In genomic region chr19:1131718-1132552, GRCh38 we compare ENCODE assay signal across 8 cellular contexts. TPM values are rescaled to one million over a fixed set of nuclear protein-coding genes. Genes with fewer than 3 reads are reported as not detected.
A peak's percentile ranks its signal among the peaks of the same experiment; 100 is the strongest.
DNase-seq lines count a peak whose midpoint lies in the region; ATAC-seq and TF ChIP-seq lines count a peak whose summit lies in the region.

No MANE protein-coding gene starts in this region.

- ATAC-seq in GM19395 (IDR thresholded peaks at IDR 0.05; ENCODE audit: unreplicated experiment), result peak; percentile 51
- peak; percentile 60 for ATAC-seq in activated CD4-positive, alpha-beta T cell treated with anti-CD3 and anti-CD28 coated beads for 36 hours
- peak; percentile 53 for ATAC-seq in left lobe of liver

- DNase-seq in AG20443 (ENCODE audit: low spot score) (peak; percentile 90), KG1 (lab: John Stamatoyannopoulos, UW) (peak; percentile 68), coronary artery (ENCODE audit: low spot score) (peak; percentile 91), left lobe of liver (ENCODE audit: low spot score) (no peak), NCI-H82 (lab: John Stamatoyannopoulos, UW) (no peak)
- DNase-seq in activated CD4-positive, alpha-beta T cell treated with anti-CD3 and anti-CD28 coated beads for 36 hours, result peak; percentile 96
- peak; percentile 92 for DNase-seq in stimulated activated CD4-positive, alpha-beta T cell treated with anti-CD3 and anti-CD28 coated beads, Interleukin-2, amount 100 ng/mL, for 4 hours (ENCODE audit: low read depth)

- intact Hi-C loops in activated CD4-positive, alpha-beta T cell treated with anti-CD3 and anti-CD28 coated beads for 36 hours (cut with DNase I, micrococcal nuclease), result loop anchor here (1.0 to 5.0 kb wide), 17 partner anchors 28 to 335 kb away; partner anchors contain the start of genes SBNO2 (in 2 of the 2), ARHGAP45 (in 1 of the 2), ATP5F1D (in 1 of the 2) and CIRBP (in 1 of the 2)

- peaks cover 46% of the 10 kb centered on the region for H3K4me1 Mint-ChIP-seq in activated CD4-positive, alpha-beta T cell treated with anti-CD3 and anti-CD28 coated beads for 36 hours

- no peaks in the 10 kb centered on the region for H3K27me3 Mint-ChIP-seq in activated CD4-positive, alpha-beta T cell treated with anti-CD3 and anti-CD28 coated beads for 36 hours

- H3K4me3 ChIP-seq in coronary artery, result peak overlapping the region; percentile 76

- H3K27ac Mint-ChIP-seq in activated CD4-positive, alpha-beta T cell treated with anti-CD3 and anti-CD28 coated beads for 36 hours, result peak overlapping the region; percentile 96

- H3K36me3 Mint-ChIP-seq in activated CD4-positive, alpha-beta T cell treated with anti-CD3 and anti-CD28 coated beads for 36 hours (ENCODE audit: low read depth), result peaks cover 30% of the 10 kb centered on the region

- POLR2A ChIA-PET in activated CD4-positive, alpha-beta T cell treated with anti-CD3 and anti-CD28 coated beads for 36 hours (lab: Charles Lee), result interaction anchor here (0.7 to 1.0 kb wide), 3 partner anchors 60 to 238 kb away, joined by 3 to 8 read pairs (median 3); no protein-coding TSS in a partner anchor

- no peaks in the 10 kb centered on the region for H3K9me3 Mint-ChIP-seq in activated CD4-positive, alpha-beta T cell treated with anti-CD3 and anti-CD28 coated beads for 36 hours (ENCODE audit: low read depth)

- H3K27ac ChIP-seq in coronary artery, result peak overlapping the region; percentile 69 to 94

- CTCF ChIA-PET in activated CD4-positive, alpha-beta T cell treated with anti-CD3 and anti-CD28 coated beads for 36 hours (lab: Charles Lee), result interaction anchor here (0.7 to 2.0 kb wide), 2 partner anchors 18 to 19 kb away, joined by 3 to 10 read pairs; no protein-coding TSS in a partner anchor

- H3K4me3 Mint-ChIP-seq in activated CD4-positive, alpha-beta T cell treated with anti-CD3 and anti-CD28 coated beads for 36 hours, result peak overlapping the region; percentile 91

- no peak for TF ChIP-seq CTCF in coronary artery (IDR thresholded peaks at IDR 0.05)

RNA-seq across cellular contexts. Expression of gene GPX4, which starts 28.1 kb away (rescaled TPM):
- 100 to 1,000 TPM; 192 to 218 TPM for total RNA-seq in activated CD4-positive, alpha-beta T cell treated with anti-CD3 and anti-CD28 coated beads for 36 hours
- total RNA-seq in left lobe of liver, result 247 TPM

RNA-seq across cellular contexts. Expression of gene POLR2E, which starts 36.8 kb away (rescaled TPM):
- total RNA-seq in activated CD4-positive, alpha-beta T cell treated with anti-CD3 and anti-CD28 coated beads for 36 hours, result 100 to 1,000 TPM; 171 to 229 TPM
- total RNA-seq in left lobe of liver, result 143 TPM

RNA-seq across cellular contexts. Expression of gene SBNO2, which starts 42.1 kb away (rescaled TPM):
- total RNA-seq in activated CD4-positive, alpha-beta T cell treated with anti-CD3 and anti-CD28 coated beads for 36 hours, result 100 to 1,000 TPM; 108 to 113 TPM
- total RNA-seq in left lobe of liver, result 22.6 TPM

Comparison
In these comparisons a context has a peak if more than half of its experiments do, and no peak if none do; other contexts are left out.
1. DNase-seq: peak in AG20443 (single experiment), KG1 (single experiment), activated CD4-positive, alpha-beta T cell treated with anti-CD3 and anti-CD28 coated beads for 36 hours (single experiment), coronary artery (single experiment) and stimulated activated CD4-positive, alpha-beta T cell treated with anti-CD3 and anti-CD28 coated beads, Interleukin-2, amount 100 ng/mL, for 4 hours (single experiment); none in left lobe of liver (single experiment) and NCI-H82 (single experiment).
2. Peak in every context shown above with its lines, with median percentiles within 50 percentile points of each other: ATAC-seq.